In genomic region chr16:67164599-67165061, GRCh38 we compare ENCODE assay signal across 7 cellular contexts. TPM values are rescaled to one million over a fixed set of nuclear protein-coding genes. Genes with fewer than 3 reads are reported as not detected.
DNase-seq lines count a peak whose midpoint lies in the region; ATAC-seq and TF ChIP-seq lines count a peak whose summit lies in the region.

HSF4 (plus strand) TSS chr16:67164745; CDS start chr16:67164812, 67 bp downstream.

- H3K36me3 ChIP-seq in GM23338 (ENCODE audit: insufficient read depth) = no peaks in the 10 kb centered on the region
- H3K36me3 ChIP-seq in esophagus squamous epithelium = peaks cover 0 to 12% (median 0%) of the 10 kb centered on the region in 3 donors

- no peaks in the 10 kb centered on the region for H3K9me3 ChIP-seq in esophagus squamous epithelium

- no CpG with 5 or more reads among the region's 41 CpGs for WGBS in esophagus squamous epithelium, 2 donors

- H3K9me2 ChIP-seq in GM23338 (ENCODE audit: insufficient read depth) = no peaks in the 10 kb centered on the region

- ATAC-seq in GM23338 (peak; percentile 4), HG03045 (IDR thresholded peaks at IDR 0.05; ENCODE audit: unreplicated experiment) (no peak), GM19328 (IDR thresholded peaks at IDR 0.05; ENCODE audit: unreplicated experiment) (no peak), GM18511 (IDR thresholded peaks at IDR 0.05; ENCODE audit: unreplicated experiment) (no peak)
- ATAC-seq in natural killer cell treated with Interleukin-12 subunit alpha and Interleukin-12 subunit beta and Interleukin-15 and Interleukin-18, amount 100 ng/mL, for 72 hours = no peak

- peaks cover 10% of the 10 kb centered on the region for H3F3A ChIP-seq in GM23338 (replicated peaks; ENCODE audit: low read depth)

- H3K4me1 Mint-ChIP-seq in GM23338 = peaks cover 35% of the 10 kb centered on the region
- H3K4me1 Mint-ChIP-seq in natural killer cell treated with Interleukin-12 subunit alpha and Interleukin-12 subunit beta and Interleukin-15 and Interleukin-18, amount 100 ng/mL, for 72 hours (ENCODE audit: low read depth in 2 of 2) = peaks cover 5 to 24% of the 10 kb centered on the region in 2 donors

- H3K4me3 ChIP-seq in GM23338 (peak within 1 kb of the TSS; percentile 59), esophagus squamous epithelium (peak within 1 kb of the TSS; percentile 15 to 63 (median 46))

- peak within 1 kb of the TSS; percentile 69 for H2AFZ ChIP-seq in GM23338

- peak in 2 of 4 donors; percentile 57 to 67 for TF ChIP-seq POLR2A in esophagus squamous epithelium (IDR thresholded peaks at IDR 0.05)

- H3K27me3 ChIP-seq in GM23338 (ENCODE audit: insufficient read depth) (peaks cover 100% of the 10 kb centered on the region), esophagus squamous epithelium (peaks cover 0 to 49% (median 0%) of the 10 kb centered on the region in 4 donors)

- no peaks in the 10 kb centered on the region; the same call in 1 of the 2 replicates for H4K20me1 ChIP-seq in GM23338 (replicated peaks; ENCODE audit: insufficient read depth)

- peak within 1 kb of the TSS; percentile 60 for H3K4me3 Mint-ChIP-seq in GM23338
- H3K4me3 Mint-ChIP-seq in natural killer cell treated with Interleukin-12 subunit alpha and Interleukin-12 subunit beta and Interleukin-15 and Interleukin-18, amount 100 ng/mL, for 72 hours = peak within 1 kb of the TSS; percentile 44

- intact Hi-C loops in esophagus squamous epithelium (cut with DNase I) = no loop called here

- H3K27ac ChIP-seq in GM23338 (ENCODE audit: low read depth) (no peak within 1 kb of the TSS), esophagus squamous epithelium (peak within 1 kb of the TSS; percentile 60 to 87 (median 80))

- H3K4me1 ChIP-seq in GM23338 (ENCODE audit: insufficient read depth) = peaks cover 22% of the 10 kb centered on the region; the same call in 1 of the 2 replicates
- H3K4me1 ChIP-seq in esophagus squamous epithelium = peaks cover 34 to 76% (median 52%) of the 10 kb centered on the region in 3 donors

- peaks cover 4% of the 10 kb centered on the region; the same call in 2 of the 3 replicates for H3K9me3 Mint-ChIP-seq in GM23338
- H3K9me3 Mint-ChIP-seq in natural killer cell treated with Interleukin-12 subunit alpha and Interleukin-12 subunit beta and Interleukin-15 and Interleukin-18, amount 100 ng/mL, for 72 hours = no peaks in the 10 kb centered on the region

- H3K36me3 Mint-ChIP-seq in GM23338 (ENCODE audit: low read depth) = no peaks in the 10 kb centered on the region
- H3K36me3 Mint-ChIP-seq in natural killer cell treated with Interleukin-12 subunit alpha and Interleukin-12 subunit beta and Interleukin-15 and Interleukin-18, amount 100 ng/mL, for 72 hours = no peaks in the 10 kb centered on the region

- H3K4me2 ChIP-seq in GM23338 = peak within 1 kb of the TSS; percentile 79

- H3K27ac Mint-ChIP-seq in GM23338 = no peak within 1 kb of the TSS
- H3K27ac Mint-ChIP-seq in natural killer cell treated with Interleukin-12 subunit alpha and Interleukin-12 subunit beta and Interleukin-15 and Interleukin-18, amount 100 ng/mL, for 72 hours = no peak within 1 kb of the TSS

- H3K27me3 Mint-ChIP-seq in GM23338 (ENCODE audit: insufficient read depth, low read depth, poor library complexity) = peaks cover 98% of the 10 kb centered on the region
- peaks cover 16 to 18% of the 10 kb centered on the region in 2 donors for H3K27me3 Mint-ChIP-seq in natural killer cell treated with Interleukin-12 subunit alpha and Interleukin-12 subunit beta and Interleukin-15 and Interleukin-18, amount 100 ng/mL, for 72 hours

- no peaks in the 10 kb centered on the region for H3K79me2 ChIP-seq in GM23338 (replicated peaks; ENCODE audit: insufficient read depth)

- DNase-seq in GM23338 (ENCODE audit: low spot score) (no peak), RPMI8226 (peak; percentile 93), esophagus squamous epithelium (lab: John Stamatoyannopoulos, UW) (no peak)
- DNase-seq in natural killer cell treated with Interleukin-12 subunit alpha and Interleukin-12 subunit beta and Interleukin-15 and Interleukin-18, amount 100 ng/mL, for 72 hours (ENCODE audit: low spot score) = no peak

- TF ChIP-seq CTCF in GM23338 (conservative IDR thresholded peaks at IDR 0.05; ENCODE audit: low read depth in 2 of 2) (no peak), esophagus squamous epithelium (IDR thresholded peaks at IDR 0.05) (peak in 1 of 6 experiments; percentile 3)

TF ChIP-seq in GM23338, 12 proteins besides CTCF, POLR2A, EP300 and RAD21 (continues in another document):
- TF ChIP-seq ZNF114 (CRISPR knock-in tag; IDR thresholded peaks at IDR 0.05) (no peak), NANOG (IDR thresholded peaks at IDR 0.05; ENCODE audit: borderline replicate concordance) (no peak), EZH2phosphoT487 (IDR thresholded peaks at IDR 0.05; ENCODE audit: unreplicated experiment) (no peak), JUNB (IDR thresholded peaks at IDR 0.05; ENCODE audit: unreplicated experiment) (no peak), REST (IDR thresholded peaks at IDR 0.05; ENCODE audit: unreplicated experiment) (no peak), CREB1 (CRISPR knock-in tag; IDR thresholded peaks at IDR 0.05; ENCODE audit: low read depth) (no peak), ZNF331 (CRISPR knock-in tag; IDR thresholded peaks at IDR 0.05; ENCODE audit: low read depth) (no peak), EZH2 (IDR thresholded peaks at IDR 0.05; ENCODE audit: low read depth, unreplicated experiment) (no peak), STAT1 (IDR thresholded peaks at IDR 0.05; ENCODE audit: unreplicated experiment) (no peak), ETS1 (IDR thresholded peaks at IDR 0.05) (no peak), POLR2AphosphoS5 (IDR thresholded peaks at IDR 0.05; ENCODE audit: low read depth) (no peak)

RNA-seq across cellular contexts. Expression of gene HSF4, which starts in this region (rescaled TPM):
- total RNA-seq in GM23338 (2014; rRNA removed; shearing (Covaris generic)) = 1.3 TPM in 1 of 2 replicates, not detected in the other
- polyA plus RNA-seq in GM23338 (2016; fragmentation: Nextera tagmentation; extraction: Ambion mirVana) = 0.19 TPM in 1 of 2 replicates, not detected in the other
- 10 to 100 TPM in 3 of 4 donors, 1 to 10 TPM in 1; 3.7 to 59.5 (median 19.6) TPM for total RNA-seq in esophagus squamous epithelium
- total RNA-seq in natural killer cell treated with Interleukin-12 subunit alpha and Interleukin-12 subunit beta and Interleukin-15 and Interleukin-18, amount 100 ng/mL, for 72 hours = 10 to 100 TPM; 17.2 to 19.4 TPM
